ENCODE assay signal across 1 cellular context in the genomic region with DNA sequence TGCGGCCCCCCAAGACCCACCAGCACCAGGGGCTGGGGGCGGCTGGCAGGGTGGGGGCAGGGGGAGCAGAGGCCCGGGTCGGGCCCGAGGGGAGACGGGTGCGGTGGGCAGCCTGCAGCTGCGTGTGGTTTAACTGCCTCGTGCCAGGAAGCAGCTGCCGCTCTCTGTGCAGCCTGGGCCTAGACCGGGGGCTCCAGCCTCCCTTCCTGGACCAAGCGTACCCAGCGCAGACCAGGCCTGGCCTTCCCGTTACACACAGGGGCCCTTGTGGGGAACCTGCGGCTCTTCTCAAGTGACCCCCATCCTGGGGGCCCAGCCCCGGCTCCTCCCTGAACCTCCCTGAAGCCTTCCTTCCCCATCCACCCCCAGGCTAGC.
TF ChIP-seq lines count a peak whose summit lies in the region.

No MANE protein-coding gene starts in this region.

TF ChIP-seq in A549, 52 proteins besides CTCF, POLR2A, EP300 and RAD21 (continued from another document):
- TF ChIP-seq, protein P1, sequence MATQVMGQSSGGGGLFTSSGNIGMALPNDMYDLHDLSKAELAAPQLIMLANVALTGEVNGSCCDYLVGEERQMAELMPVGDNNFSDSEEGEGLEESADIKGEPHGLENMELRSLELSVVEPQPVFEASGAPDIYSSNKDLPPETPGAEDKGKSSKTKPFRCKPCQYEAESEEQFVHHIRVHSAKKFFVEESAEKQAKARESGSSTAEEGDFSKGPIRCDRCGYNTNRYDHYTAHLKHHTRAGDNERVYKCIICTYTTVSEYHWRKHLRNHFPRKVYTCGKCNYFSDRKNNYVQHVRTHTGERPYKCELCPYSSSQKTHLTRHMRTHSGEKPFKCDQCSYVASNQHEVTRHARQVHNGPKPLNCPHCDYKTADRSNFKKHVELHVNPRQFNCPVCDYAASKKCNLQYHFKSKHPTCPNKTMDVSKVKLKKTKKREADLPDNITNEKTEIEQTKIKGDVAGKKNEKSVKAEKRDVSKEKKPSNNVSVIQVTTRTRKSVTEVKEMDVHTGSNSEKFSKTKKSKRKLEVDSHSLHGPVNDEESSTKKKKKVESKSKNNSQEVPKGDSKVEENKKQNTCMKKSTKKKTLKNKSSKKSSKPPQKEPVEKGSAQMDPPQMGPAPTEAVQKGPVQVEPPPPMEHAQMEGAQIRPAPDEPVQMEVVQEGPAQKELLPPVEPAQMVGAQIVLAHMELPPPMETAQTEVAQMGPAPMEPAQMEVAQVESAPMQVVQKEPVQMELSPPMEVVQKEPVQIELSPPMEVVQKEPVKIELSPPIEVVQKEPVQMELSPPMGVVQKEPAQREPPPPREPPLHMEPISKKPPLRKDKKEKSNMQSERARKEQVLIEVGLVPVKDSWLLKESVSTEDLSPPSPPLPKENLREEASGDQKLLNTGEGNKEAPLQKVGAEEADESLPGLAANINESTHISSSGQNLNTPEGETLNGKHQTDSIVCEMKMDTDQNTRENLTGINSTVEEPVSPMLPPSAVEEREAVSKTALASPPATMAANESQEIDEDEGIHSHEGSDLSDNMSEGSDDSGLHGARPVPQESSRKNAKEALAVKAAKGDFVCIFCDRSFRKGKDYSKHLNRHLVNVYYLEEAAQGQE (IDR thresholded peaks at IDR 0.05): no peak
- TF ChIP-seq RARB (CRISPR knock-in tag; IDR thresholded peaks at IDR 0.05) (no peak), KDM5A (IDR thresholded peaks at IDR 0.05) (no peak), MYC (IDR thresholded peaks at IDR 0.05; ENCODE audit: borderline replicate concordance, low read length) (no peak), POLR2AphosphoS2 (conservative IDR thresholded peaks at IDR 0.05; ENCODE audit: low read length) (no peak), HOXA7 (CRISPR knock-in tag; IDR thresholded peaks at IDR 0.05) (no peak), HDAC2 (IDR thresholded peaks at IDR 0.05) (no peak), RFX5 (IDR thresholded peaks at IDR 0.05) (no peak), CHD2 (IDR thresholded peaks at IDR 0.05; ENCODE audit: low read length, partially characterized antibody) (no peak), MAZ (IDR thresholded peaks at IDR 0.05; ENCODE audit: borderline replicate concordance, low read depth, low read length) (no peak)
- TF ChIP-seq, protein P2, sequence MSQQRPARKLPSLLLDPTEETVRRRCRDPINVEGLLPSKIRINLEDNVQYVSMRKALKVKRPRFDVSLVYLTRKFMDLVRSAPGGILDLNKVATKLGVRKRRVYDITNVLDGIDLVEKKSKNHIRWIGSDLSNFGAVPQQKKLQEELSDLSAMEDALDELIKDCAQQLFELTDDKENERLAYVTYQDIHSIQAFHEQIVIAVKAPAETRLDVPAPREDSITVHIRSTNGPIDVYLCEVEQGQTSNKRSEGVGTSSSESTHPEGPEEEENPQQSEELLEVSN (IDR thresholded peaks at IDR 0.05; ENCODE audit: borderline replicate concordance, low read depth): no peak
TF ChIP-seq in A549: peak in this region for 0.
